In the genomic region with DNA sequence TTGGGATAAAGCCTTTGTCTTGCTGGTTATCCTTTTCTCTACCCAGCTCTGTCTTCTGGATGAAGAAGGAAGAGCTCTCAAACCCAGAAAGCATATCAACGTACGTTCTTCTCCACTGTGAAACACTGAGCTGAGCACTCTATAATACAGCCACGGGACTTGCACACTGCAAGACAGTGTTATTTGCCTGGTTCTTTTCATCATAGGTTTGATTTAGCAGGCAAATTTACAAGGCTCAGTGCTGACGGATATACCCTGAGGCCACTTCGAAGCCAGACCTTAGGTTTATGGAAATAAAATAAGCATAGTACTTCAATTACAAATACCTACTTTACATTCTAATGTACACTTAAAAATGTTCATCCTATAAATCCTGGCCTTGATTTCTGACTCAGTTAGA, we compare ENCODE assay signal across 21 cellular contexts.
A peak's percentile ranks its signal among the peaks of the same experiment; 100 is the strongest.
DNase-seq lines count a peak whose midpoint lies in the region; ATAC-seq and TF ChIP-seq lines count a peak whose summit lies in the region.
"Had no signal": no experiment of that assay in that cellular context is flagged by ENCODE, and none has a peak within 500 bp of the region (broad histone marks: within the 10 kb centered on the region; RNA-seq: fewer than 3 reads in every experiment).

No MANE protein-coding gene starts in this region.

- H3K4me1 ChIP-seq in HAP-1, result no peaks in the 10 kb centered on the region
- H3K4me1 ChIP-seq in esophagus muscularis mucosa, result peaks cover 5 to 72% (median 52%) of the 10 kb centered on the region in 4 donors
- H3K4me1 ChIP-seq in rectal smooth muscle tissue (ENCODE audit: control insufficient read depth, insufficient read depth, low read length), result peaks cover 23% of the 10 kb centered on the region
- no peaks in the 10 kb centered on the region for H3K4me1 ChIP-seq in Peyer's patch

- TF ChIP-seq CTCF in esophagus muscularis mucosa (IDR thresholded peaks at IDR 0.05) (no peak), Peyer's patch (IDR thresholded peaks at IDR 0.05) (no peak)

- DNase-seq in HAP-1 (ENCODE audit: low spot score in 2 of 2), result peak; percentile 17 to 55
- peak; percentile 66 for DNase-seq in NCI-H526 treated with DMSO at 0.1 percent for 48 hours (lab: John Stamatoyannopoulos, UW)
- DNase-seq in esophagus muscularis mucosa (ENCODE audit: extremely low spot score), result no peak
- DNase-seq in Peyer's patch, result no peak
- DNase-seq in anterior cingulate cortex (lab: John Stamatoyannopoulos, UW), result no peak
- no peak for DNase-seq in activated gamma-delta T cell treated with Interleukin-2 at 50 U/mL for 16 hours
- DNase-seq: GDM1, NCI-H1105, NCI-H146, NCI-H2029, NCI-H2227 treated with DMSO at 0.1 percent for 48 hours, NCI-H510A, NCI-H774, OCI-M1, SHP77, SK-N-SH had no signal

- no peaks in the 10 kb centered on the region for H3K9me3 ChIP-seq in HAP-1
- no peaks in the 10 kb centered on the region for H3K9me3 ChIP-seq in esophagus muscularis mucosa
- H3K9me3 ChIP-seq in Peyer's patch, result no peaks in the 10 kb centered on the region
- H3K9me3 ChIP-seq: SK-N-SH had no signal

- ATAC-seq in HG03439 (IDR thresholded peaks at IDR 0.05; ENCODE audit: unreplicated experiment), result no peak
- ATAC-seq: HepG2, K562 had no signal

- H3K4me3 ChIP-seq in HAP-1, result no peak overlapping the region
- H3K4me3 ChIP-seq in esophagus muscularis mucosa, result no peak overlapping the region
- no peak overlapping the region for H3K4me3 ChIP-seq in rectal smooth muscle tissue (ENCODE audit: low read length)
- H3K4me3 ChIP-seq in Peyer's patch, result no peak overlapping the region
- H3K4me3 ChIP-seq: K562 had no signal

- H3K27ac ChIP-seq in esophagus muscularis mucosa (replicated peaks in 1 of 4) (peak overlapping the region in 3 of 4 donors; percentile 0 to 55 (median 21)), rectal smooth muscle tissue (ENCODE audit: low read depth, low read length) (peak overlapping the region; percentile 16), Peyer's patch (peak overlapping the region in 1 of 4 donors; percentile 50)
- H3K27ac ChIP-seq: HL-60 had no signal

- no peak for TF ChIP-seq EP300 in esophagus muscularis mucosa (IDR thresholded peaks at IDR 0.05)

- H3K36me3 ChIP-seq in HAP-1 (replicated peaks), result no peaks in the 10 kb centered on the region
- no peaks in the 10 kb centered on the region for H3K36me3 ChIP-seq in esophagus muscularis mucosa
- H3K36me3 ChIP-seq in rectal smooth muscle tissue (ENCODE audit: control insufficient read depth, insufficient read depth, low read length), result no peaks in the 10 kb centered on the region
- no peaks in the 10 kb centered on the region for H3K36me3 ChIP-seq in Peyer's patch

- intact Hi-C loops in esophagus muscularis mucosa (cut with DNase I), result no loop called here

- TF ChIP-seq POLR2A in esophagus muscularis mucosa (IDR thresholded peaks at IDR 0.05; ENCODE audit: low read depth) (no peak), Peyer's patch (IDR thresholded peaks at IDR 0.05) (no peak)

- H3K27me3 ChIP-seq in HAP-1 (ENCODE audit: low read depth), result no peaks in the 10 kb centered on the region
- no peaks in the 10 kb centered on the region for H3K27me3 ChIP-seq in esophagus muscularis mucosa
- no peaks in the 10 kb centered on the region for H3K27me3 ChIP-seq in rectal smooth muscle tissue (ENCODE audit: control insufficient read depth, insufficient read depth, low read length)
- no peaks in the 10 kb centered on the region for H3K27me3 ChIP-seq in Peyer's patch

- in situ Hi-C loops in HAP-1 (cut with MboI; ENCODE audit: low sequenced_read_pairs), result no loop called here

- 64% methylated on average over 5 of the region's 5 CpGs for WGBS in esophagus muscularis mucosa

- no peak overlapping the region for H3K9ac ChIP-seq in rectal smooth muscle tissue (ENCODE audit: low read length)
- H3K9ac ChIP-seq: SK-N-SH had no signal

Comparison
In these comparisons a context has a peak if more than half of its experiments do, and no peak if none do; other contexts are left out.
1. DNase-seq: peak in HAP-1 (2 of 2) and NCI-H526 treated with DMSO at 0.1 percent for 48 hours (single experiment); none in esophagus muscularis mucosa (single experiment), Peyer's patch (0 of 3), anterior cingulate cortex (0 of 58) and activated gamma-delta T cell treated with Interleukin-2 at 50 U/mL for 16 hours (single experiment).